7 cellular contexts compared by ENCODE assay signal in genomic region chr10:95467642-95468041, GRCh38.
DNase-seq lines count a peak whose midpoint lies in the region; ATAC-seq, FAIRE-seq and TF ChIP-seq lines count a peak whose summit lies in the region.
"Not testable (repeated sequence)": the region's sequence is repeated elsewhere in the genome, so short reads cannot be mapped to it uniquely, and the experiment has no call there.

No MANE protein-coding gene starts in this region.

- POLR2A ChIA-PET in K562 (lab: Yijun Ruan, JAX); endothelial cell of umbilical vein (lab: Charles Lee): not testable (repeated sequence)

- dilution Hi-C loops in endothelial cell of umbilical vein (cut with MboI; ENCODE audit: extremely low pct_ligation_motif_present, low sequenced_read_pairs) = not testable (repeated sequence)

- not testable (repeated sequence) for H3K9me3 Mint-ChIP-seq in mesothelial cell of epicardium

- BruUV-seq in K562 (replicated peaks; lab: Mats Ljungman, UMichigan); endothelial cell of umbilical vein (replicated peaks; lab: Mats Ljungman, UMichigan): not testable (repeated sequence)

- H3K4me1 ChIP-seq in HUES48 (ENCODE audit: control insufficient read depth, insufficient read depth, low read length) = peaks cover 50% of the 10 kb centered on the region
- not testable (repeated sequence) for H3K4me1 ChIP-seq in K562 (replicated peaks in 1 of 2; ENCODE audit: control insufficient read depth in 2 of 2, insufficient read depth in 2 of 2, low read length in 2 of 2); endothelial cell of umbilical vein (ENCODE audit: control insufficient read depth, extremely low read depth, insufficient read depth, low read length); prostate gland (replicated peaks)
- peaks cover 20% of the 10 kb centered on the region for H3K4me1 ChIP-seq in right cardiac atrium (ENCODE audit: control insufficient read depth, insufficient read depth, low read length)
- H3K4me1 ChIP-seq in tibial artery = peaks cover 4 to 100% (median 84%) of the 10 kb centered on the region in 4 donors

- H3K9me1 ChIP-seq in K562 (ENCODE audit: control insufficient read depth, insufficient read depth, low read length); endothelial cell of umbilical vein (replicated peaks; ENCODE audit: control insufficient read depth, extremely low read depth, insufficient read depth, low read length): not testable (repeated sequence)

- not testable (repeated sequence) for H3K27me3 Mint-ChIP-seq in mesothelial cell of epicardium (ENCODE audit: low read depth)

- peaks cover 55% of the 10 kb centered on the region for H3K4me1 Mint-ChIP-seq in mesothelial cell of epicardium

- H3K4me2 ChIP-seq in K562 (ENCODE audit: insufficient read depth, low read length); endothelial cell of umbilical vein (ENCODE audit: insufficient read depth, low read length): not testable (repeated sequence)

- not testable (repeated sequence) for H3K36me3 Mint-ChIP-seq in mesothelial cell of epicardium

- FAIRE-seq in K562 (lab: Jason Lieb, UNC); endothelial cell of umbilical vein (lab: Jason Lieb, UNC): not testable (repeated sequence)

- TF ChIP-seq EP300 in K562 (IDR thresholded peaks at IDR 0.05; ENCODE audit: low read length) = not testable (repeated sequence)

- not testable (repeated sequence) for H3K9me3 ChIP-seq in HUES48 (ENCODE audit: control insufficient read depth, insufficient read depth, low read length); K562 (replicated peaks; ENCODE audit: control insufficient read depth, insufficient read depth, low read depth, low read length); endothelial cell of umbilical vein (replicated peaks; ENCODE audit: control insufficient read depth, insufficient read depth, low read length); right cardiac atrium (ENCODE audit: control insufficient read depth, low read length); prostate gland; tibial artery

- TF ChIP-seq POLR2A in K562 (conservative IDR thresholded peaks at IDR 0.05); endothelial cell of umbilical vein (IDR thresholded peaks at IDR 0.05; ENCODE audit: low read depth, low read length); prostate gland (IDR thresholded peaks at IDR 0.05): not testable (repeated sequence)

- not testable (repeated sequence) for H3K27me3 ChIP-seq in HUES48 (ENCODE audit: control insufficient read depth, insufficient read depth, low read length); K562 (ENCODE audit: control insufficient read depth in 2 of 2, insufficient read depth in 2 of 2, low read length in 2 of 2); endothelial cell of umbilical vein (ENCODE audit: control insufficient read depth in 2 of 2, insufficient read depth in 2 of 2, low read length in 2 of 2); right cardiac atrium (ENCODE audit: control insufficient read depth, insufficient read depth); prostate gland (replicated peaks; ENCODE audit: insufficient read depth); tibial artery

- DNase-seq in K562 (ENCODE audit: extremely low read depth in 1 of 4, low spot score in 3 of 4); endothelial cell of umbilical vein (ENCODE audit: low read depth, low spot score); right cardiac atrium; mesothelial cell of epicardium (ENCODE audit: low spot score in 2 of 2, unreplicated experiment in 2 of 2); prostate gland (ENCODE audit: low spot score); tibial artery: not testable (repeated sequence)

- H2AFZ ChIP-seq in K562 (ENCODE audit: low read depth, low read length) = peak overlapping the region; percentile 85
- peak overlapping the region; percentile 63 for H2AFZ ChIP-seq in endothelial cell of umbilical vein (ENCODE audit: low read depth, low read length)

- 60% methylated on average over 2 of the region's 5 CpGs for WGBS in K562 (ENCODE audit: insufficient coverage, low coverage, missing lambda C conversion rate)
- WGBS in right cardiac atrium = 92% methylated on average over 5 of the region's 5 CpGs
- 90% methylated on average over 5 of the region's 5 CpGs for WGBS in prostate gland

- H3K27ac Mint-ChIP-seq in mesothelial cell of epicardium = peak overlapping the region; percentile 97

- not testable (repeated sequence) for H3K36me3 ChIP-seq in HUES48 (ENCODE audit: control insufficient read depth, insufficient read depth, low read length); K562 (ENCODE audit: control insufficient read depth, insufficient read depth, low read length); endothelial cell of umbilical vein (ENCODE audit: control insufficient read depth in 2 of 2, extremely low read depth in 1 of 2, insufficient read depth in 2 of 2, low read length in 2 of 2); prostate gland; tibial artery

- H3K4me3 ChIP-seq in HUES48 (ENCODE audit: low read depth, low read length); K562; endothelial cell of umbilical vein (replicated peaks in 1 of 3; ENCODE audit: insufficient read depth in 1 of 3, low read depth in 1 of 3, low read length in 3 of 3); right cardiac atrium (ENCODE audit: low read length); prostate gland; tibial artery: not testable (repeated sequence)

- H3K4me3 Mint-ChIP-seq in mesothelial cell of epicardium = peak overlapping the region; percentile 43

- H3K27ac ChIP-seq in HUES48 (ENCODE audit: low read depth, low read length) = peak overlapping the region; percentile 82
- H3K27ac ChIP-seq in K562 (ENCODE audit: extremely low read depth, low read depth, low read length) = peak overlapping the region; percentile 50; the same call in 2 of the 3 replicates
- not testable (repeated sequence) for H3K27ac ChIP-seq in endothelial cell of umbilical vein (ENCODE audit: insufficient read depth, low read depth, low read length)
- peak overlapping the region; percentile 82 for H3K27ac ChIP-seq in right cardiac atrium (ENCODE audit: low read length)
- H3K27ac ChIP-seq in prostate gland = peak overlapping the region; percentile 45 to 46
- peak overlapping the region; percentile 87 to 91 for H3K27ac ChIP-seq in tibial artery

- not testable (repeated sequence) for ATAC-seq in K562, right cardiac atrium

- not testable (repeated sequence) for H4K20me1 ChIP-seq in K562 (replicated peaks; ENCODE audit: control insufficient read depth, insufficient read depth, low read length); endothelial cell of umbilical vein (replicated peaks; ENCODE audit: control insufficient read depth, extremely low read depth, insufficient read depth, low read length)

- not testable (repeated sequence) for H3K79me2 ChIP-seq in K562 (ENCODE audit: control insufficient read depth, insufficient read depth, low read length); endothelial cell of umbilical vein (ENCODE audit: control insufficient read depth, insufficient read depth, low read length)

- TF ChIP-seq CTCF in K562 (IDR thresholded peaks at IDR 0.05 in 2 of 3, conservative IDR thresholded peaks at IDR 0.05 in 1 of 3; ENCODE audit: insufficient read depth in 2 of 3, low read depth in 1 of 3, low read length in 3 of 3); endothelial cell of umbilical vein (IDR thresholded peaks at IDR 0.05; ENCODE audit: extremely low read depth in 1 of 2, insufficient read depth in 1 of 2, low read depth in 1 of 2, low read length in 2 of 2); mesothelial cell of epicardium (IDR thresholded peaks at IDR 0.05; ENCODE audit: unreplicated experiment); prostate gland (IDR thresholded peaks at IDR 0.05); tibial artery (IDR thresholded peaks at IDR 0.05): not testable (repeated sequence)

- not testable (repeated sequence) for TF ChIP-seq RAD21 in K562 (CRISPR knock-in tag; conservative IDR thresholded peaks at IDR 0.05 in 1 of 2, IDR thresholded peaks at IDR 0.05 in 1 of 2)

- intact Hi-C loops in K562 (cut with micrococcal nuclease) (loop anchor here (2.0 to 5.0 kb wide), 2 partner anchors 35 to 97 kb away; no protein-coding TSS in a partner anchor), endothelial cell of umbilical vein (cut with micrococcal nuclease) (loop anchor here (1.0 to 2.0 kb wide), 2 partner anchors 21 to 94 kb away; partner anchors contain the start of gene SORBS1)
- intact Hi-C loops in right cardiac atrium (cut with DNase I); prostate gland (cut with DNase I); tibial artery (cut with DNase I; ENCODE audit: low total_unique reads): not testable (repeated sequence)

- in situ Hi-C loops in K562 (cut with MboI) = not testable (repeated sequence)

- CTCF ChIA-PET in K562 (lab: Yijun Ruan, JAX; ENCODE audit: low intra/inter-chr PET ratio) = interaction anchor here (0.6 kb wide), 1 partner anchor 133 kb away, joined by 4 read pairs; no protein-coding TSS in a partner anchor
- CTCF ChIA-PET in endothelial cell of umbilical vein (lab: Charles Lee) = interaction anchor here (1.0 to 1.7 kb wide), 2 partner anchors 37 to 131 kb away, joined by 3 to 8 read pairs; no protein-coding TSS in a partner anchor

- H3K9ac ChIP-seq in HUES48 (ENCODE audit: low read depth, low read length); K562 (ENCODE audit: insufficient read depth in 1 of 2, low read depth in 2 of 2, low read length in 2 of 2); endothelial cell of umbilical vein (replicated peaks; ENCODE audit: extremely low read depth, insufficient read depth, low read length): not testable (repeated sequence)
